13 cellular contexts compared by ENCODE assay signal in the genomic region with DNA sequence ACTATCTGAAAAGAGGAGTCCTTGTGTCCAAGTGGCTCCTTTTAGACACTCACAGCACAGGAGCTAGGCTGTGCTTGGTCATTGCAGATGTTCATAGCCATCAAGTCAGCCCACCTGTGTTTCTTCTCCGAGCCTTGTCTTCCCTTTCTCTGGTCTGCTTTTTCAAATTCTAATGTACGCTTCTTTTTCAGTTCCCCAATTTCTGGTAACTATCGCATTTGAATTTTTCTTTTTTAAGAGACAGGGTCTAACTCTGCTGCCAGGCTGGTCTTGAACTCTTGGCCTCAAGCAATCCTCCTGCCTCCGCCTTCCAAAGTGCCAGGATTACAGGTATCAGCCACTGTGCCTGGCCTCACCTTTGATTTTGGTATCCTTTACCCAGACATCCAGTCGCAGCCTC. TPM values are rescaled to one million over a fixed set of nuclear protein-coding genes. Genes with fewer than 3 reads are reported as not detected.
DNase-seq lines count a peak whose midpoint lies in the region; ATAC-seq and TF ChIP-seq lines count a peak whose summit lies in the region.
"Had no signal": no experiment of that assay in that cellular context is flagged by ENCODE, and none has a peak within 500 bp of the region (broad histone marks: within the 10 kb centered on the region; RNA-seq: fewer than 3 reads in every experiment).

No MANE protein-coding gene starts in this region.

- no peak for DNase-seq in activated naive CD4-positive, alpha-beta T cell treated with anti-CD3 and anti-CD28 coated beads, Interleukin-2, amount 10 ng/mL, durations not matched to agents 7 days and 5 days
- DNase-seq in MM.1S (peak; percentile 21), NCI-H82 treated with DMSO at 0.1 percent for 48 hours (lab: John Stamatoyannopoulos, UW; ENCODE audit: unreplicated experiment) (no peak), endodermal cell (no peak), activated gamma-delta T cell (lab: John Stamatoyannopoulos, UW) (no peak), osteocyte (ENCODE audit: extremely low spot score, unreplicated experiment) (no peak)
- DNase-seq: activated CD4-positive, alpha-beta T cell treated with anti-CD3 and anti-CD28 coated beads for 4 hours; NCI-H526 treated with DMSO at 0.1 percent for 48 hours had no signal

- peak; percentile 95 for ATAC-seq in HG02678 (IDR thresholded peaks at IDR 0.05; ENCODE audit: unreplicated experiment)

- H3K79me2 ChIP-seq in MM.1S (ENCODE audit: low read length): no peaks in the 10 kb centered on the region

- H3K9ac ChIP-seq in MM.1S (ENCODE audit: low read length) (no peak overlapping the region), endodermal cell (ENCODE audit: extremely low read depth, low read length, poor library complexity, severe bottlenecking) (no peak overlapping the region)

- H3K4me3 ChIP-seq in MM.1S (ENCODE audit: low read length) (no peak overlapping the region), endodermal cell (ENCODE audit: low read length) (no peak overlapping the region)
- H3K4me3 ChIP-seq: smooth muscle cell, vagina had no signal

- H3K36me3 Mint-ChIP-seq in activated naive CD4-positive, alpha-beta T cell treated with anti-CD3 and anti-CD28 coated beads, Interleukin-2, amount 50 U/mL, for 24 hours: peaks cover 23% of the 10 kb centered on the region
- H3K36me3 Mint-ChIP-seq in activated naive CD4-positive, alpha-beta T cell treated with anti-CD3 and anti-CD28 coated beads, Interleukin-2, amount 10 ng/mL, durations not matched to agents 7 days and 5 days: peaks cover 54% of the 10 kb centered on the region
- no peaks in the 10 kb centered on the region for H3K36me3 Mint-ChIP-seq in endodermal cell (ENCODE audit: low read depth)
- H3K36me3 Mint-ChIP-seq in osteocyte (ENCODE audit: unreplicated experiment): no peaks in the 10 kb centered on the region

- peak overlapping the region; percentile 5 for H3K4me3 Mint-ChIP-seq in activated naive CD4-positive, alpha-beta T cell treated with anti-CD3 and anti-CD28 coated beads, Interleukin-2, amount 50 U/mL, for 24 hours
- no peak overlapping the region for H3K4me3 Mint-ChIP-seq in activated naive CD4-positive, alpha-beta T cell treated with anti-CD3 and anti-CD28 coated beads, Interleukin-2, amount 10 ng/mL, durations not matched to agents 7 days and 5 days
- H3K4me3 Mint-ChIP-seq in endodermal cell: no peak overlapping the region
- no peak overlapping the region for H3K4me3 Mint-ChIP-seq in osteocyte (ENCODE audit: unreplicated experiment)

- no peaks in the 10 kb centered on the region for H3K27me3 Mint-ChIP-seq in activated naive CD4-positive, alpha-beta T cell treated with anti-CD3 and anti-CD28 coated beads, Interleukin-2, amount 50 U/mL, for 24 hours
- H3K27me3 Mint-ChIP-seq in activated naive CD4-positive, alpha-beta T cell treated with anti-CD3 and anti-CD28 coated beads, Interleukin-2, amount 10 ng/mL, durations not matched to agents 7 days and 5 days: no peaks in the 10 kb centered on the region
- H3K27me3 Mint-ChIP-seq in endodermal cell (ENCODE audit: insufficient read depth): peaks cover 9% of the 10 kb centered on the region
- no peaks in the 10 kb centered on the region for H3K27me3 Mint-ChIP-seq in osteocyte (ENCODE audit: unreplicated experiment)

- peak overlapping the region; percentile 36; the same call in 1 of the 2 replicates for H3K27ac ChIP-seq in MM.1S (ENCODE audit: low read length)
- H3K27ac ChIP-seq in endodermal cell (ENCODE audit: low read depth, low read length): no peak overlapping the region
- H3K27ac ChIP-seq: vagina had no signal

- no peaks in the 10 kb centered on the region for H3F3A ChIP-seq in MM.1S (ENCODE audit: insufficient read depth, low read length)

- H3K9me3 Mint-ChIP-seq in activated naive CD4-positive, alpha-beta T cell treated with anti-CD3 and anti-CD28 coated beads, Interleukin-2, amount 50 U/mL, for 24 hours: no peaks in the 10 kb centered on the region
- peaks cover 4% of the 10 kb centered on the region for H3K9me3 Mint-ChIP-seq in activated naive CD4-positive, alpha-beta T cell treated with anti-CD3 and anti-CD28 coated beads, Interleukin-2, amount 10 ng/mL, durations not matched to agents 7 days and 5 days
- H3K9me3 Mint-ChIP-seq in endodermal cell (no peaks in the 10 kb centered on the region), osteocyte (ENCODE audit: unreplicated experiment) (no peaks in the 10 kb centered on the region)

- H3K27me3 ChIP-seq in MM.1S (replicated peaks; ENCODE audit: insufficient read depth, low read length) (no peaks in the 10 kb centered on the region), endodermal cell (ENCODE audit: control insufficient read depth, insufficient read depth, low read length, poor library complexity, severe bottlenecking) (peaks cover 12% of the 10 kb centered on the region)
- H3K27me3 ChIP-seq: vagina had no signal

- no peaks in the 10 kb centered on the region for H3K36me3 ChIP-seq in MM.1S (replicated peaks; ENCODE audit: insufficient read depth, low read length)
- no peaks in the 10 kb centered on the region for H3K36me3 ChIP-seq in endodermal cell (ENCODE audit: control insufficient read depth, insufficient read depth, low read length)
- H3K36me3 ChIP-seq: vagina had no signal

- H3K9me3 ChIP-seq in MM.1S (replicated peaks; ENCODE audit: insufficient read depth, low read length): no peaks in the 10 kb centered on the region
- H3K9me3 ChIP-seq in endodermal cell (ENCODE audit: control insufficient read depth, low read length): no peaks in the 10 kb centered on the region
- H3K9me3 ChIP-seq: vagina had no signal

- TF ChIP-seq CTCF in MM.1S (IDR thresholded peaks at IDR 0.05; ENCODE audit: low read length): no peak
- no peak for TF ChIP-seq CTCF in endodermal cell (conservative IDR thresholded peaks at IDR 0.05)
- TF ChIP-seq CTCF in osteocyte (IDR thresholded peaks at IDR 0.05): no peak

- no peak overlapping the region for H2AFZ ChIP-seq in MM.1S (ENCODE audit: low read length)

- peak overlapping the region; percentile 91 for H3K27ac Mint-ChIP-seq in activated naive CD4-positive, alpha-beta T cell treated with anti-CD3 and anti-CD28 coated beads, Interleukin-2, amount 50 U/mL, for 24 hours
- no peak overlapping the region for H3K27ac Mint-ChIP-seq in activated naive CD4-positive, alpha-beta T cell treated with anti-CD3 and anti-CD28 coated beads, Interleukin-2, amount 10 ng/mL, durations not matched to agents 7 days and 5 days
- H3K27ac Mint-ChIP-seq in endodermal cell: no peak overlapping the region
- H3K27ac Mint-ChIP-seq in osteocyte (ENCODE audit: unreplicated experiment): no peak overlapping the region

- H3K4me1 Mint-ChIP-seq in activated naive CD4-positive, alpha-beta T cell treated with anti-CD3 and anti-CD28 coated beads, Interleukin-2, amount 50 U/mL, for 24 hours: peaks cover 84% of the 10 kb centered on the region
- peaks cover 51% of the 10 kb centered on the region for H3K4me1 Mint-ChIP-seq in activated naive CD4-positive, alpha-beta T cell treated with anti-CD3 and anti-CD28 coated beads, Interleukin-2, amount 10 ng/mL, durations not matched to agents 7 days and 5 days
- peaks cover 5% of the 10 kb centered on the region for H3K4me1 Mint-ChIP-seq in endodermal cell
- no peaks in the 10 kb centered on the region for H3K4me1 Mint-ChIP-seq in osteocyte (ENCODE audit: unreplicated experiment)

- H3K9me2 ChIP-seq in MM.1S (replicated peaks; ENCODE audit: insufficient read depth, low read length): no peaks in the 10 kb centered on the region

- peaks cover 11% of the 10 kb centered on the region; the same call in 1 of the 2 replicates for H3K4me1 ChIP-seq in MM.1S (ENCODE audit: low read length)
- H3K4me1 ChIP-seq in endodermal cell (ENCODE audit: control insufficient read depth, insufficient read depth, low read length): no peaks in the 10 kb centered on the region
- H3K4me1 ChIP-seq: vagina had no signal

- no peak overlapping the region for H3K4me2 ChIP-seq in MM.1S (ENCODE audit: low read depth, low read length)
- H3K4me2 ChIP-seq: smooth muscle cell had no signal

- H4K20me1 ChIP-seq in MM.1S (ENCODE audit: insufficient read depth, low read length): no peaks in the 10 kb centered on the region

- CTCF ChIA-PET in activated naive CD4-positive, alpha-beta T cell treated with anti-CD3 and anti-CD28 coated beads, Interleukin-2, amount 10 ng/mL, durations not matched to agents 7 days and 5 days (lab: Charles Lee): interaction anchor here (0.9 kb wide), 1 partner anchor 16 kb away, joined by 3 read pairs; no protein-coding TSS in a partner anchor

- 96% methylated on average over 4 to 5 of the region's 5 CpGs for WGBS in endodermal cell (ENCODE audit: insufficient coverage in 1 of 2, insufficient read length in 1 of 2), 2 experiments

RNA-seq across cellular contexts. Expression of gene APBB1IP, which starts 18.9 kb away (rescaled TPM):
- total RNA-seq in endodermal cell: under 1 TPM; 0.24 TPM
- not detected for polyA plus RNA-seq in endodermal cell (2013, experiment 1 of 2)
- polyA plus RNA-seq in endodermal cell (2013, experiment 2 of 2): not detected
- total RNA-seq in osteocyte: not detected in 2 replicates
- polyA plus RNA-seq: keratinocyte had no signal
